ENCODE assay signal across 9 cellular contexts in the genomic region with DNA sequence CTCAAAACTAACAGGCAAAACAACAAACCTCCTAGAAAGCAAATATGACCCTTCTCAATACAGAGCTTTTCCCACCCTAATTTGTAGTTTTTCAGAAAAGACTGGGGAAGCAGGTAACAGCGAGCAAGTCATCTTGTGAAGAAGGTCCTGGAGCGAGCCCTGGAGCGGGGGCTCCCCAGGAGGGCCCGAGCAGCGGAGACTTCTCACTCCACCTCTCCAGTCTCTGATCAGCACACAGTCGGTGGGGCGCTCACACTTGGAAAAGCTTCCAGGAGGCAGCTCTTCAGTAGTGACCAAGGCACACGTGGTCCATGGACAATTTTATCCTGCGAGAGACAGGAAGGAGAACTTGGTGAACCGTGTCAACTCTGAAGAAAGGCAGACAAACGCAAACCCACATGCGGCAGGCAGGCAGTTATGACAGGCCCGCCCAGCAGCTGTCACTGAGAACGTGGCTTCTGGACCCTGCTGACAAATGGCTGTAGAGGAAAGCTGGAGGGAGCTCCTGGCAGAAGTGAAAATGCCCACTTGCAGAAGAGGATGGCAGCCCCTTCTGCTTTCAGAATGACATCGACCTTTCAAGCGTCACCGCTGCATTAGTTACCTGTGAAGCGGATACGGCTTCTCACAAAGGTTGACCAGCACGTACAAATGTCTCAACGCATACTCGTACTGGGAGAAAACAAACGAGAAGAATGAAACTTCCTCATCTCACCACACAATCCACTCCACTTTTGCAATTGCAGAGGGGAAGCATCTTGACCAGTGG. TPM values are rescaled to one million over a fixed set of nuclear protein-coding genes. Genes with fewer than 3 reads are reported as not detected.
DNase-seq lines count a peak whose midpoint lies in the region; ATAC-seq and TF ChIP-seq lines count a peak whose summit lies in the region.
"Had no signal": no experiment of that assay in that cellular context is flagged by ENCODE, and none has a peak within 500 bp of the region (broad histone marks: within the 10 kb centered on the region; RNA-seq: fewer than 3 reads in every experiment).

No MANE protein-coding gene starts in this region.

- no peak overlapping the region for H3K27ac Mint-ChIP-seq in activated naive CD8-positive, alpha-beta T cell treated with anti-CD3 and anti-CD28 coated beads, Interleukin-2, amount 50 U/mL, for 24 hours
- H3K27ac Mint-ChIP-seq in activated naive CD8-positive, alpha-beta T cell treated with anti-CD3 and anti-CD28 coated beads for 36 hours, result no peak overlapping the region

- no peak for DNase-seq in activated naive CD8-positive, alpha-beta T cell treated with anti-CD3 and anti-CD28 coated beads, Interleukin-2, amount 50 U/mL, for 24 hours
- no peak for DNase-seq in activated naive CD8-positive, alpha-beta T cell treated with anti-CD3 and anti-CD28 coated beads for 36 hours
- DNase-seq in UCSD-AML1 (lab: John Stamatoyannopoulos, UW; ENCODE audit: unreplicated experiment) (peak; percentile 67), stomach (peak; percentile 31), mucosa of gallbladder (ENCODE audit: low spot score) (no peak), BE2C (no peak), HK-2 (ENCODE audit: unreplicated experiment) (no peak)

- ATAC-seq in activated naive CD8-positive, alpha-beta T cell treated with anti-CD3 and anti-CD28 coated beads, Interleukin-2, amount 50 U/mL, for 24 hours, result peak; percentile 71
- ATAC-seq in HG03066 (IDR thresholded peaks at IDR 0.05; ENCODE audit: low read depth, unreplicated experiment), result peak; percentile 97
- ATAC-seq: A549 had no signal

- H3K36me3 ChIP-seq in stomach, result peaks cover 9 to 66% (median 52%) of the 10 kb centered on the region in 4 donors
- peaks cover under 1% of the 10 kb centered on the region; the same call in 1 of the 2 replicates for H3K36me3 ChIP-seq in BE2C

- no peaks in the 10 kb centered on the region for H3K27me3 Mint-ChIP-seq in activated naive CD8-positive, alpha-beta T cell treated with anti-CD3 and anti-CD28 coated beads, Interleukin-2, amount 50 U/mL, for 24 hours
- H3K27me3 Mint-ChIP-seq in activated naive CD8-positive, alpha-beta T cell treated with anti-CD3 and anti-CD28 coated beads for 36 hours, result no peaks in the 10 kb centered on the region

- intact Hi-C loops in stomach (cut with DNase I; ENCODE audit: low total_unique reads), result no loop called here

- peak overlapping the region in 1 of 5 donors; percentile 38 for H3K27ac ChIP-seq in stomach
- H3K27ac ChIP-seq: A549 had no signal

- H3K4me1 Mint-ChIP-seq in activated naive CD8-positive, alpha-beta T cell treated with anti-CD3 and anti-CD28 coated beads, Interleukin-2, amount 50 U/mL, for 24 hours, result peaks cover 11% of the 10 kb centered on the region
- H3K4me1 Mint-ChIP-seq in activated naive CD8-positive, alpha-beta T cell treated with anti-CD3 and anti-CD28 coated beads for 36 hours, result no peaks in the 10 kb centered on the region

- H3K9me3 Mint-ChIP-seq in activated naive CD8-positive, alpha-beta T cell treated with anti-CD3 and anti-CD28 coated beads, Interleukin-2, amount 50 U/mL, for 24 hours, result no peaks in the 10 kb centered on the region
- no peaks in the 10 kb centered on the region for H3K9me3 Mint-ChIP-seq in activated naive CD8-positive, alpha-beta T cell treated with anti-CD3 and anti-CD28 coated beads for 36 hours

- no peaks in the 10 kb centered on the region for H3K9me3 ChIP-seq in stomach
- H3K9me3 ChIP-seq in BE2C, result no peaks in the 10 kb centered on the region
- H3K9me3 ChIP-seq: A549 had no signal

- H3K27me3 ChIP-seq in stomach (no peaks in the 10 kb centered on the region), BE2C (no peaks in the 10 kb centered on the region)

- no peak overlapping the region for H3K4me3 ChIP-seq in stomach
- H3K4me3 ChIP-seq in BE2C (ENCODE audit: low read depth, low read length), result no peak overlapping the region
- H3K4me3 ChIP-seq: A549 had no signal

- no peak overlapping the region for H3K4me3 Mint-ChIP-seq in activated naive CD8-positive, alpha-beta T cell treated with anti-CD3 and anti-CD28 coated beads, Interleukin-2, amount 50 U/mL, for 24 hours
- H3K4me3 Mint-ChIP-seq in activated naive CD8-positive, alpha-beta T cell treated with anti-CD3 and anti-CD28 coated beads for 36 hours, result no peak overlapping the region

- no peaks in the 10 kb centered on the region for H3K4me1 ChIP-seq in stomach
- no peaks in the 10 kb centered on the region for H3K4me1 ChIP-seq in BE2C

- TF ChIP-seq CTCF in stomach (IDR thresholded peaks at IDR 0.05) (no peak), BE2C (IDR thresholded peaks at IDR 0.05; ENCODE audit: low read depth, low read length) (no peak)

- no peak for TF ChIP-seq EP300 in stomach (IDR thresholded peaks at IDR 0.05)

- TF ChIP-seq POLR2A in stomach (IDR thresholded peaks at IDR 0.05), result no peak

- H3K36me3 Mint-ChIP-seq in activated naive CD8-positive, alpha-beta T cell treated with anti-CD3 and anti-CD28 coated beads, Interleukin-2, amount 50 U/mL, for 24 hours (ENCODE audit: low read depth), result no peaks in the 10 kb centered on the region
- peaks cover 4% of the 10 kb centered on the region for H3K36me3 Mint-ChIP-seq in activated naive CD8-positive, alpha-beta T cell treated with anti-CD3 and anti-CD28 coated beads for 36 hours

- 69 to 87% (median 83%) methylated on average over 20 to 23 of the region's 23 CpGs for WGBS in stomach, 5 donors

RNA-seq across cellular contexts. Expression of gene LGMN, which starts 44.2 kb away (rescaled TPM):
- 1 to 10 TPM; 2.1 to 3.7 TPM for total RNA-seq in activated naive CD8-positive, alpha-beta T cell treated with anti-CD3 and anti-CD28 coated beads for 36 hours
- total RNA-seq in stomach (100 to 1,000 TPM in 2 of 5 donors, 10 to 100 TPM in 2, 1 to 10 TPM in 1; 8.2 to 142 (median 56.4) TPM), mucosa of gallbladder (158 TPM)
- polyA plus RNA-seq in stomach, result 10 to 100 TPM; 35.0 to 62.9 (median 43.7) TPM
- 76.6 TPM for polyA plus RNA-seq in BE2C (2012; ENCODE audit: insufficient read depth, insufficient read length, low read depth)

Comparison
In these comparisons a context has a peak if more than half of its experiments do, and no peak if none do; other contexts are left out.
1. DNase-seq: peak in UCSD-AML1 (single experiment) and stomach (single experiment); none in activated naive CD8-positive, alpha-beta T cell treated with anti-CD3 and anti-CD28 coated beads, Interleukin-2, amount 50 U/mL, for 24 hours (single experiment), activated naive CD8-positive, alpha-beta T cell treated with anti-CD3 and anti-CD28 coated beads for 36 hours (single experiment), mucosa of gallbladder (single experiment), BE2C (single experiment) and HK-2 (single experiment).